14 cellular contexts compared by ENCODE assay signal in the genomic region with DNA sequence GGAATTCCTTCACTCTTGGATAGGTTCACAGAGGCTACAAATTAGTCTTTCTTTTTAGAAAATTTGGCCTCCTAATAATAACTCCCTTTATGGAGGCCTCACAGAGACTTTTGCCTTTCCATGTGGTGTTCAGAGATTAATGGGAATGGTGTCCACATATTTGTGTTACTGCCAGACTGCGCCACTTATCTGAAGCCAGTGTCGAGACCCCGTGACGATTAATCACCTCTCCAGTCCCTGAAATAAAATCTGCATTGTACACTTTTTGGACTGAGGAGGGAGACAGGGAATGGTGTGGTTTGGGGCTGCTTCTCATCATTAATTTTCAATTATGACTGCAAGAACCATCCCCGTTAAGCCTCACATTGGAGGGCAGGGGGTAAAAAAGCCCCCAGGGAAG.
A peak's percentile ranks its signal among the peaks of the same experiment; 100 is the strongest.
DNase-seq lines count a peak whose midpoint lies in the region; ATAC-seq and TF ChIP-seq lines count a peak whose summit lies in the region.
"Had no signal": no experiment of that assay in that cellular context is flagged by ENCODE, and none has a peak within 500 bp of the region (broad histone marks: within the 10 kb centered on the region; RNA-seq: fewer than 3 reads in every experiment).

No MANE protein-coding gene starts in this region.

- WGBS in hepatocyte (ENCODE audit: low lambda C conversion rate, missing lambda C conversion rate): 87% methylated on average over 5 of the region's 5 CpGs

- H3K36me3 ChIP-seq in SK-N-MC (ENCODE audit: insufficient read depth, low read length) (no peaks in the 10 kb centered on the region), hepatocyte (replicated peaks; ENCODE audit: insufficient read depth, low read depth) (no peaks in the 10 kb centered on the region), Peyer's patch (no peaks in the 10 kb centered on the region)

- no peaks in the 10 kb centered on the region for H3K36me3 Mint-ChIP-seq in Calu3 (ENCODE audit: insufficient read depth, unreplicated experiment)

- peak overlapping the region; percentile 67 for H3K9ac ChIP-seq in SK-N-MC (ENCODE audit: insufficient read length)

- H3K27ac Mint-ChIP-seq in Calu3 (ENCODE audit: unreplicated experiment): no peak overlapping the region

- H4K20me1 ChIP-seq in hepatocyte (ENCODE audit: insufficient read depth, poor library complexity, severe bottlenecking): no peaks in the 10 kb centered on the region

- H3K27ac ChIP-seq in SK-N-MC (peak overlapping the region; percentile 96), hepatocyte (no peak overlapping the region), Peyer's patch (no peak overlapping the region)

- no peak overlapping the region for H3K4me3 Mint-ChIP-seq in Calu3 (ENCODE audit: low read depth, unreplicated experiment)

- no peak for TF ChIP-seq POLR2A in Peyer's patch (IDR thresholded peaks at IDR 0.05)

- no peaks in the 10 kb centered on the region for H3K9me3 Mint-ChIP-seq in Calu3 (ENCODE audit: low read depth, unreplicated experiment)

- DNase-seq in COLO829 (ENCODE audit: low spot score) (peak; percentile 47), SK-N-MC (ENCODE audit: low read depth, low spot score) (no peak), fibroblast of the aortic adventitia (ENCODE audit: low read depth) (peak; percentile 58), pons (ENCODE audit: low spot score) (peak; percentile 7), hepatocyte (ENCODE audit: low spot score) (no peak), Peyer's patch (no peak), Calu3 (no peak)
- DNase-seq: DMS53, KBM-7, NCI-H1436 treated with DMSO at 0.1 percent for 48 hours, NCI-H2029 treated with DMSO at 0.1 percent for 48 hours, NCI-H524, SHP77 treated with DMSO at 0.1 percent for 48 hours had no signal

- TF ChIP-seq CTCF in fibroblast of the aortic adventitia (IDR thresholded peaks at IDR 0.05; ENCODE audit: insufficient read depth, low read length): no peak
- TF ChIP-seq CTCF in hepatocyte (IDR thresholded peaks at IDR 0.05; ENCODE audit: poor library complexity): no peak
- TF ChIP-seq CTCF in Peyer's patch (IDR thresholded peaks at IDR 0.05): no peak
- TF ChIP-seq CTCF in Calu3 (IDR thresholded peaks at IDR 0.05; ENCODE audit: unreplicated experiment): no peak

- H3K4me3 ChIP-seq in SK-N-MC (peak overlapping the region; percentile 48), fibroblast of the aortic adventitia (ENCODE audit: low read depth, low read length) (no peak overlapping the region), hepatocyte (no peak overlapping the region), Peyer's patch (no peak overlapping the region)

- no peaks in the 10 kb centered on the region for H3K79me2 ChIP-seq in hepatocyte

- H2AFZ ChIP-seq in hepatocyte: no peak overlapping the region

- H3K9me3 ChIP-seq in SK-N-MC (ENCODE audit: low read depth, low read length) (no peaks in the 10 kb centered on the region), hepatocyte (ENCODE audit: low read depth) (no peaks in the 10 kb centered on the region), Peyer's patch (no peaks in the 10 kb centered on the region)

- H3K27me3 Mint-ChIP-seq in Calu3 (ENCODE audit: unreplicated experiment): no peaks in the 10 kb centered on the region

- BruUV-seq in Calu3 (replicated peaks; lab: Mats Ljungman, UMichigan): no TSS peak

- H3K9me2 ChIP-seq in hepatocyte (replicated peaks; ENCODE audit: insufficient read depth): no peaks in the 10 kb centered on the region

- H3K27me3 ChIP-seq in hepatocyte (no peaks in the 10 kb centered on the region), Peyer's patch (no peaks in the 10 kb centered on the region)

- CTCF ChIA-PET in Calu3 (lab: Charles Lee): no interaction called here

- peaks cover 17% of the 10 kb centered on the region for H3K4me1 Mint-ChIP-seq in Calu3 (ENCODE audit: low read depth, unreplicated experiment)

- no peak for ATAC-seq in HG02798 (IDR thresholded peaks at IDR 0.05; ENCODE audit: poor library complexity, unreplicated experiment)

- H3K4me2 ChIP-seq in hepatocyte: no peak overlapping the region

- intact Hi-C loops in Calu3 (cut with micrococcal nuclease; ENCODE audit: unreplicated experiment): no loop called here

- H3K4me1 ChIP-seq in hepatocyte (ENCODE audit: insufficient read depth) (no peaks in the 10 kb centered on the region), Peyer's patch (no peaks in the 10 kb centered on the region)

Comparison
In these comparisons a context has a peak if more than half of its experiments do, and no peak if none do; other contexts are left out.
1. DNase-seq: peak in COLO829 (single experiment), fibroblast of the aortic adventitia (single experiment) and pons (single experiment); none in SK-N-MC (single experiment), hepatocyte (single experiment), Peyer's patch (0 of 3) and Calu3 (single experiment).